In the genomic region with DNA sequence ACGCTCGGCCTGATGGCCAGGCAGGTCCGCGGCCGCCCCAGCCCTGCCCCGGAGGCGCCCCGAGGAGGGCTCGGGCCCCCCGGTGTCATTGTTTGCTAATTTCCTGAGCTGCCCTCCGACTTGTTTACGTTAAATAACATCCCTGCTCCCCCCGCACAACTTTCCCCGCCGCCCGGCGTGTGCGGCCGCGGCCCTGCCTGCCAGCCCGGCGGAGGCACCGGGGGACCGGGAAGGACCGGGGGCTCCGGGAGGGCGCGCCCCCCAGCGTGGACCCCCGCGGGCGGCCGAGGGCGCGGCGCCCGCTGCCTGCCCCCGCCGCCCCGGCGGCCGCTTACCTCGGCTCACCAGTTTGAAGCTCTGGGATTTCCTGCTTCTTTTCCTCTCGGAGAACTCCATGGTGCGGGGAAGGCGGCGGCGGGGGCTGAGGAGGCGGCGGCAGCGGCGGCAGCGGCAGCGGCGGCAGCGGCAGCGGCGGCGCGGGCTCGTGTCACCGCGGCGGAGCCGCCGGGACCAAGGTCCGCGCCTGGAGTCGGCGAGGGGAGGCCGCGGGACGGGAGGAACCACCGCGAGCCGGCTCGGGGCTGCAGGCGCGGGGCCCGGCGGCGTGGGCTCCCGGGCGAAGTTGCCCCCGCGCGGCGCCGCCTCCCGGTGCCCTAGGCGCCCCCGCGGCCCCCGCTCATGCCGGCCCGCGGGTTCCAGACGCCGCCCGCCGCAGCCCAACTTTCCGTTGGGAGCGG, we compare ENCODE assay signal across 7 cellular contexts. TPM values are rescaled to one million over a fixed set of nuclear protein-coding genes. Genes with fewer than 3 reads are reported as not detected.
DNase-seq lines count a peak whose midpoint lies in the region; ATAC-seq, FAIRE-seq and TF ChIP-seq lines count a peak whose summit lies in the region.

No MANE protein-coding gene starts in this region.

- no peak overlapping the region for H3K27ac ChIP-seq in SK-N-MC

- no peak for TF ChIP-seq POLR2A in GM12891 (IDR thresholded peaks at IDR 0.05; ENCODE audit: low read depth, low read length)

- H3K27me3 Mint-ChIP-seq in neural crest cell (ENCODE audit: low read depth) = peaks cover 14% of the 10 kb centered on the region

- no peak for TF ChIP-seq CTCF in fibroblast of the aortic adventitia (IDR thresholded peaks at IDR 0.05; ENCODE audit: insufficient read depth, low read length)
- no peak for TF ChIP-seq CTCF in neural crest cell (conservative IDR thresholded peaks at IDR 0.05)

- H3K36me3 Mint-ChIP-seq in neural crest cell (ENCODE audit: low read depth) = peaks cover 4% of the 10 kb centered on the region

- intact Hi-C loops in sciatic nerve (cut with DNase I) = no loop called here

- no peak overlapping the region for H3K27ac Mint-ChIP-seq in neural crest cell (ENCODE audit: unreplicated experiment)

- H3K9me3 Mint-ChIP-seq in neural crest cell = no peaks in the 10 kb centered on the region

- DNase-seq in GM12891 (ENCODE audit: insufficient read length, low spot score) (peak; percentile 34), SK-N-MC (ENCODE audit: low read depth, low spot score) (no peak), fibroblast of the aortic adventitia (ENCODE audit: low read depth) (no peak), neural crest cell (ENCODE audit: low read depth, low spot score) (peak; percentile 31), globus pallidus (ENCODE audit: low spot score) (no peak), sciatic nerve (ENCODE audit: low spot score) (no peak)

- H3K4me1 Mint-ChIP-seq in neural crest cell = peaks cover 20% of the 10 kb centered on the region

- H3K9me3 ChIP-seq in SK-N-MC (ENCODE audit: low read depth, low read length) = no peaks in the 10 kb centered on the region

- no peaks in the 10 kb centered on the region for H3K36me3 ChIP-seq in SK-N-MC (ENCODE audit: insufficient read depth, low read length)

- H3K4me3 ChIP-seq in SK-N-MC = peak overlapping the region; percentile 74
- peak overlapping the region; percentile 50 for H3K4me3 ChIP-seq in fibroblast of the aortic adventitia (ENCODE audit: low read depth, low read length)

- H3K4me3 Mint-ChIP-seq in neural crest cell = peak overlapping the region; percentile 91

- peak overlapping the region; percentile 47 for H3K9ac ChIP-seq in SK-N-MC (ENCODE audit: insufficient read length)

- no peak for FAIRE-seq in GM12891 (lab: Jason Lieb, UNC)

- ATAC-seq in activated CD4-positive, CD25-positive, alpha-beta regulatory T cell treated with anti-CD3 and anti-CD28 coated beads, Interleukin-2, amount 50 U/mL, for 24 hours = no peak
- ATAC-seq in sciatic nerve = no peak

TF ChIP-seq in GM12891, 5 proteins besides CTCF, POLR2A, EP300 and RAD21:
- TF ChIP-seq TAF1 (IDR thresholded peaks at IDR 0.05; ENCODE audit: low read depth, low read length) (no peak), PAX5 (IDR thresholded peaks at IDR 0.05; ENCODE audit: insufficient read depth, low read length, severe bottlenecking) (no peak), POU2F2 (IDR thresholded peaks at IDR 0.05; ENCODE audit: low read depth, low read length) (no peak), SPI1 (IDR thresholded peaks at IDR 0.05; ENCODE audit: low read depth, low read length) (no peak), POLR2AphosphoS5 (IDR thresholded peaks at IDR 0.05; ENCODE audit: low read depth, low read length) (no peak)

RNA-seq across cellular contexts. Expression of a gene that starts 0.5 kb away (rescaled TPM):
- polyA plus RNA-seq in GM12891 (2012; ENCODE audit: low read depth, missing spikeins) = not detected
- total RNA-seq in fibroblast of the aortic adventitia (ENCODE audit: low replicate concordance) = 2.6 and 3.2 TPM in 2 replicates
- 21.9 and 25.0 TPM in 2 replicates for total RNA-seq in neural crest cell
- total RNA-seq in sciatic nerve = 28.6 TPM

RNA-seq across cellular contexts. Expression of a gene that starts 58.5 kb away (rescaled TPM):
- polyA plus RNA-seq in GM12891 (2012; ENCODE audit: low read depth, missing spikeins) = 17.2 TPM
- total RNA-seq in fibroblast of the aortic adventitia (ENCODE audit: low replicate concordance) (37.0 and 89.4 TPM in 2 replicates), neural crest cell (14.6 and 15.0 TPM in 2 replicates), sciatic nerve (23.4 TPM)

Comparison
In these comparisons a context has a peak if more than half of its experiments do, and no peak if none do; other contexts are left out.
1. DNase-seq: peak in GM12891 (single experiment) and neural crest cell (single experiment); none in SK-N-MC (single experiment), fibroblast of the aortic adventitia (single experiment), globus pallidus (single experiment) and sciatic nerve (single experiment).